ENCODE assay signal across 9 cellular contexts in genomic region chr4:7186081-7186480, GRCh38. TPM values are rescaled to one million over a fixed set of nuclear protein-coding genes. Genes with fewer than 3 reads are reported as not detected.
DNase-seq lines count a peak whose midpoint lies in the region; ATAC-seq, FAIRE-seq and TF ChIP-seq lines count a peak whose summit lies in the region.
"Had no signal": no experiment of that assay in that cellular context is flagged by ENCODE, and none has a peak within 500 bp of the region (broad histone marks: within the 10 kb centered on the region; RNA-seq: fewer than 3 reads in every experiment).

No MANE protein-coding gene starts in this region.

- DNase-seq in activated CD4-positive, alpha-beta T cell treated with anti-CD3 and anti-CD28 coated beads for 48 hours, result peak; percentile 37
- DNase-seq in activated CD4-positive, alpha-beta T cell treated with anti-CD3 and anti-CD28 coated beads, Interleukin-2, amount 50 U/mL, for 1 hour, result no peak
- DNase-seq in HTR-8/SVneo (ENCODE audit: insufficient read length, low spot score), result peak; percentile 53
- peak; percentile 31 for DNase-seq in dermis blood vessel endothelial cell
- DNase-seq in retinal pigment epithelial cell (ENCODE audit: low read depth), result no peak
- DNase-seq in SW480 (ENCODE audit: low spot score), result no peak

- H3K4me3 ChIP-seq in retinal pigment epithelial cell (ENCODE audit: low read length), result no peak overlapping the region

- no peak for FAIRE-seq in HTR-8/SVneo (lab: Jason Lieb, UNC)

- no peak for ATAC-seq in HG03521 (IDR thresholded peaks at IDR 0.05; ENCODE audit: unreplicated experiment)
- ATAC-seq in GM21717 (IDR thresholded peaks at IDR 0.05; ENCODE audit: unreplicated experiment), result no peak

- peak; percentile 27 for TF ChIP-seq CTCF in retinal pigment epithelial cell (conservative IDR thresholded peaks at IDR 0.05; ENCODE audit: low read depth, low read length)

RNA-seq across cellular contexts. Expression of gene SORCS2, which starts 6.3 kb away (rescaled TPM):
- total RNA-seq in dermis blood vessel endothelial cell, result under 0.01 and 0.05 TPM in 2 replicates
- total RNA-seq: activated CD8-positive, alpha-beta memory T cell treated with anti-CD3 and anti-CD28 coated beads for 36 hours had no signal

Comparison
In these comparisons a context has a peak if more than half of its experiments do, and no peak if none do; other contexts are left out.
1. DNase-seq: peak in activated CD4-positive, alpha-beta T cell treated with anti-CD3 and anti-CD28 coated beads for 48 hours (single experiment), HTR-8/SVneo (single experiment) and dermis blood vessel endothelial cell (single experiment); none in activated CD4-positive, alpha-beta T cell treated with anti-CD3 and anti-CD28 coated beads, Interleukin-2, amount 50 U/mL, for 1 hour (single experiment), retinal pigment epithelial cell (single experiment) and SW480 (single experiment).